Comparison of ENCODE assay signal across 25 cellular contexts in genomic region chr11:45644981-45645889, GRCh38. TPM values are rescaled to one million over a fixed set of nuclear protein-coding genes. Genes with fewer than 3 reads are reported as not detected.
A peak's percentile ranks its signal among the peaks of the same experiment; 100 is the strongest.
DNase-seq lines count a peak whose midpoint lies in the region; ATAC-seq and TF ChIP-seq lines count a peak whose summit lies in the region.
"Had no signal": no experiment of that assay in that cellular context is flagged by ENCODE, and none has a peak within 500 bp of the region (broad histone marks: within the 10 kb centered on the region; RNA-seq: fewer than 3 reads in every experiment).

No MANE protein-coding gene starts in this region.

- no peak overlapping the region for H2BK15ac ChIP-seq in mesendoderm (replicated peaks; ENCODE audit: low read depth)

- no peak overlapping the region for H2AK5ac ChIP-seq in mesendoderm (ENCODE audit: low read length)

- ATAC-seq in activated T-cell treated with anti-CD3 and anti-CD28 coated beads, Interleukin-2, amount 50 U/mL, for 72 hours (replicated peaks in 1 of 2) = no peak
- ATAC-seq: GM23338 had no signal

- H2BK120ac ChIP-seq in mesendoderm (ENCODE audit: low read depth, low read length) = no peak overlapping the region

- H4K5ac ChIP-seq in mesendoderm (ENCODE audit: low read length) = no peak overlapping the region

- H3K4ac ChIP-seq in mesendoderm (ENCODE audit: low read depth, low read length) = no peak overlapping the region

- peaks cover 32% of the 10 kb centered on the region for H3K27me3 Mint-ChIP-seq in activated T-cell treated with anti-CD3 and anti-CD28 coated beads, Interleukin-2, amount 50 U/mL, for 72 hours (ENCODE audit: low read depth)
- H3K27me3 Mint-ChIP-seq in osteocyte (ENCODE audit: unreplicated experiment) = peaks cover 19% of the 10 kb centered on the region

- peak overlapping the region; percentile 18 for H3K23ac ChIP-seq in mesendoderm (ENCODE audit: low read length)

- no peak overlapping the region for H3K4me3 ChIP-seq in mesendoderm (ENCODE audit: low read length)
- H3K4me3 ChIP-seq: BLaER1, GM23338, SJSA1 had no signal

- no peak overlapping the region for H4K8ac ChIP-seq in mesendoderm (ENCODE audit: low read depth, low read length)

- no peaks in the 10 kb centered on the region for H3K9me3 Mint-ChIP-seq in activated T-cell treated with anti-CD3 and anti-CD28 coated beads, Interleukin-2, amount 50 U/mL, for 72 hours
- no peaks in the 10 kb centered on the region for H3K9me3 Mint-ChIP-seq in osteocyte (ENCODE audit: unreplicated experiment)
- H3K9me3 Mint-ChIP-seq: CD4-positive, alpha-beta T cell; GM23338 had no signal

- H3K4me2 ChIP-seq in mesendoderm (ENCODE audit: low read length) = no peak overlapping the region
- H3K4me2 ChIP-seq: BLaER1, GM23338, KMS-11 had no signal

- no peak overlapping the region for H2BK5ac ChIP-seq in mesendoderm (ENCODE audit: low read length)

- no peaks in the 10 kb centered on the region for H3K36me3 Mint-ChIP-seq in activated T-cell treated with anti-CD3 and anti-CD28 coated beads, Interleukin-2, amount 50 U/mL, for 72 hours (ENCODE audit: insufficient read depth in 2 of 2)
- no peaks in the 10 kb centered on the region for H3K36me3 Mint-ChIP-seq in osteocyte (ENCODE audit: unreplicated experiment)

- no CpG with 5 or more reads among the region's 10 CpGs for WGBS in mesendoderm (ENCODE audit: extremely low coverage, insufficient coverage, low lambda C conversion rate)

- H3K18ac ChIP-seq in mesendoderm (ENCODE audit: low read length) = no peak overlapping the region

- H3K4me1 ChIP-seq in mesendoderm (ENCODE audit: control insufficient read depth, low read depth, low read length) = peaks cover 2% of the 10 kb centered on the region
- H3K4me1 ChIP-seq: BLaER1, SJSA1 had no signal

- no peak overlapping the region for H3K9ac ChIP-seq in mesendoderm (ENCODE audit: low read length)
- H3K9ac ChIP-seq: BLaER1, KMS-11 had no signal

- no peak overlapping the region for H3K27ac ChIP-seq in mesendoderm (ENCODE audit: low read depth, low read length)
- H3K27ac ChIP-seq: BLaER1, KMS-11, SJSA1 had no signal

- peak; percentile 2 for DNase-seq in activated T-cell treated with anti-CD3 and anti-CD28 coated beads, Interleukin-2, amount 50 U/mL, for 1 hour
- no peak for DNase-seq in activated T-cell treated with anti-CD3 and anti-CD28 coated beads, Interleukin-2, amount 50 U/mL, for 72 hours
- DNase-seq in mesendoderm = no peak
- peak; percentile 49 for DNase-seq in osteocyte (ENCODE audit: extremely low spot score, unreplicated experiment)
- no peak for DNase-seq in CD1c-positive myeloid dendritic cell (ENCODE audit: extremely low spot score)
- DNase-seq in DMS 273 treated with DMSO at 0.1 percent for 48 hours (lab: John Stamatoyannopoulos, UW) = no peak
- no peak for DNase-seq in NAMALWA (ENCODE audit: low spot score)
- DNase-seq: CD4-positive, alpha-beta T cell; HCEC 1CT; MM.1S; NCI-H1092; NCI-H1436; NCI-H187; NCI-H2081 treated with DMSO at 0.1 percent for 48 hours; NCI-H2171; NCI-H226; NCI-H510A; NCI-H69; Right ventricle myocardium superior; RPMI8226 had no signal

- no peak overlapping the region for H3K4me3 Mint-ChIP-seq in activated T-cell treated with anti-CD3 and anti-CD28 coated beads, Interleukin-2, amount 50 U/mL, for 72 hours
- H3K4me3 Mint-ChIP-seq in osteocyte (ENCODE audit: unreplicated experiment) = no peak overlapping the region
- H3K4me3 Mint-ChIP-seq: CD4-positive, alpha-beta T cell; GM23338; IgD-negative memory B cell had no signal

- H3K27ac Mint-ChIP-seq in activated T-cell treated with anti-CD3 and anti-CD28 coated beads, Interleukin-2, amount 50 U/mL, for 72 hours = no peak overlapping the region
- no peak overlapping the region for H3K27ac Mint-ChIP-seq in osteocyte (ENCODE audit: unreplicated experiment)
- H3K27ac Mint-ChIP-seq: CD4-positive, alpha-beta T cell; GM23338; IgD-negative memory B cell had no signal

- H3K4me1 Mint-ChIP-seq in activated T-cell treated with anti-CD3 and anti-CD28 coated beads, Interleukin-2, amount 50 U/mL, for 72 hours (ENCODE audit: low read depth) = peaks cover 20% of the 10 kb centered on the region
- H3K4me1 Mint-ChIP-seq in osteocyte (ENCODE audit: unreplicated experiment) = no peaks in the 10 kb centered on the region
- H3K4me1 Mint-ChIP-seq: IgD-negative memory B cell had no signal

- TF ChIP-seq CTCF in osteocyte (IDR thresholded peaks at IDR 0.05) = no peak

- H3K27me3 ChIP-seq in mesendoderm (ENCODE audit: insufficient read depth, low read length, poor library complexity) = no peaks in the 10 kb centered on the region
- H3K27me3 ChIP-seq: BLaER1 had no signal

- no peaks in the 10 kb centered on the region for H3K79me1 ChIP-seq in mesendoderm (ENCODE audit: low read length)

- H3K79me2 ChIP-seq in mesendoderm (ENCODE audit: control insufficient read depth, insufficient read depth, low read length) = no peaks in the 10 kb centered on the region

- no peaks in the 10 kb centered on the region for H3K36me3 ChIP-seq in mesendoderm (ENCODE audit: control insufficient read depth, insufficient read depth, low read length)
- H3K36me3 ChIP-seq: BLaER1, SJSA1 had no signal

- H3K56ac ChIP-seq in mesendoderm (ENCODE audit: low read length) = no peak overlapping the region

RNA-seq across cellular contexts. Expression of gene CHST1, which starts 20.2 kb away (rescaled TPM):
- total RNA-seq in activated T-cell treated with anti-CD3 and anti-CD28 coated beads, Interleukin-2, amount 50 U/mL, for 72 hours = under 1 TPM in 1 of 2 donors, not detected in 1; 0.10 TPM
- 0.53 TPM for polyA plus RNA-seq in mesendoderm (2013, experiment 1 of 2)
- polyA plus RNA-seq in mesendoderm (2013, experiment 2 of 2) = 0.55 TPM
- total RNA-seq in osteocyte = 0.16 and 0.67 TPM in 2 replicates
- total RNA-seq: CD4-positive, alpha-beta T cell; SJSA1 had no signal
- polyA plus RNA-seq: IgD-negative memory B cell had no signal

Comparison
In these comparisons a context has a peak if more than half of its experiments do, and no peak if none do; other contexts are left out.
1. DNase-seq: peak in activated T-cell treated with anti-CD3 and anti-CD28 coated beads, Interleukin-2, amount 50 U/mL, for 1 hour (single experiment) and osteocyte (single experiment); none in activated T-cell treated with anti-CD3 and anti-CD28 coated beads, Interleukin-2, amount 50 U/mL, for 72 hours (0 of 2), mesendoderm (single experiment), CD1c-positive myeloid dendritic cell (single experiment), DMS 273 treated with DMSO at 0.1 percent for 48 hours (single experiment) and NAMALWA (single experiment).